ENCODE assay signal across 8 cellular contexts in genomic region chr10:4767033-4767814, GRCh38. TPM values are rescaled to one million over a fixed set of nuclear protein-coding genes. Genes with fewer than 3 reads are reported as not detected.
DNase-seq lines count a peak whose midpoint lies in the region; ATAC-seq and TF ChIP-seq lines count a peak whose summit lies in the region.

No MANE protein-coding gene starts in this region.

- DNase-seq in SKM-1 treated with dmso at 0.1 percent for 144 hours (lab: John Stamatoyannopoulos, UW; ENCODE audit: unreplicated experiment) (peak; percentile 2), SKM-1 (lab: John Stamatoyannopoulos, UW; ENCODE audit: unreplicated experiment) (no peak), PC-3 (peak; percentile 52), fibroblast of lung (ENCODE audit: low read depth in 2 of 2) (peak; percentile 45 to 82), ovary (peak in 1 of 5 donors; percentile 36), DMS79 treated with DMSO at 0.1 percent for 48 hours (lab: John Stamatoyannopoulos, UW) (no peak)

- H3K27me3 ChIP-seq in PC-3 (ENCODE audit: low read length) (no peaks in the 10 kb centered on the region), fibroblast of lung (ENCODE audit: control insufficient read depth, insufficient read depth, low read length) (no peaks in the 10 kb centered on the region), ovary (no peaks in the 10 kb centered on the region)

- CTCF ChIA-PET in PC-3 (lab: Charles Lee) = no interaction called here

- peaks cover 9% of the 10 kb centered on the region for H3F3A ChIP-seq in PC-3 (ENCODE audit: low read length, unreplicated experiment)

- intact Hi-C loops in PC-3 (cut with micrococcal nuclease) (loop anchor here (2.0 to 10.0 kb wide), 2 partner anchors 222 to 254 kb away; no protein-coding TSS in a partner anchor), ovary (cut with DNase I) (loop anchor here in 3 of 4 donors (10.0 kb wide), 3 partner anchors 1532 to 1572 kb away; no protein-coding TSS in a partner anchor)

- H3K27ac ChIP-seq in PC-3 (ENCODE audit: low read length) (peak overlapping the region; percentile 99), fibroblast of lung (ENCODE audit: insufficient read depth, low read length) (peak overlapping the region; percentile 81), ovary (no peak overlapping the region)

- 48 to 50% (median 49%) methylated on average over 7 of the region's 7 CpGs for WGBS in ovary, 3 donors

- no peak overlapping the region for H3K4me3 ChIP-seq in PC-3 (ENCODE audit: low read length)
- H3K4me3 ChIP-seq in fibroblast of lung (replicated peaks in 1 of 4; ENCODE audit: control extremely low read depth in 1 of 4, insufficient read depth in 1 of 4, low read depth in 3 of 4, low read length in 4 of 4) = no peak overlapping the region
- no peak overlapping the region for H3K4me3 ChIP-seq in ovary

- TF ChIP-seq CTCF in PC-3 (conservative IDR thresholded peaks at IDR 0.05; ENCODE audit: low read depth, low read length) (peak; percentile 69), fibroblast of lung (conservative IDR thresholded peaks at IDR 0.05 in 1 of 2, IDR thresholded peaks at IDR 0.05 in 1 of 2; ENCODE audit: low read depth in 1 of 2, low read length in 2 of 2) (peak; percentile 71 to 76), ovary (IDR thresholded peaks at IDR 0.05) (peak; percentile 38 to 74 (median 50))

- no peaks in the 10 kb centered on the region for H3K9me3 ChIP-seq in PC-3 (ENCODE audit: low read length)
- no peaks in the 10 kb centered on the region for H3K9me3 ChIP-seq in fibroblast of lung (ENCODE audit: control insufficient read depth, insufficient read depth, low read depth, low read length)
- no peaks in the 10 kb centered on the region for H3K9me3 ChIP-seq in ovary

- no peaks in the 10 kb centered on the region for H3K9me2 ChIP-seq in PC-3 (replicated peaks; ENCODE audit: low read length)

- H3K79me2 ChIP-seq in PC-3 (ENCODE audit: low read length) (peaks cover 40% of the 10 kb centered on the region), fibroblast of lung (ENCODE audit: control insufficient read depth, insufficient read depth, low read length) (peaks cover 9% of the 10 kb centered on the region)

- no peak overlapping the region for H2AFZ ChIP-seq in PC-3 (ENCODE audit: low read length)
- peak overlapping the region; percentile 36 for H2AFZ ChIP-seq in fibroblast of lung (ENCODE audit: low read length)

- H3K9ac ChIP-seq in PC-3 (ENCODE audit: low read length) (peak overlapping the region; percentile 95), fibroblast of lung (ENCODE audit: insufficient read depth, low read length) (no peak overlapping the region)

- TF ChIP-seq POLR2A in ovary (IDR thresholded peaks at IDR 0.05) = no peak

- POLR2A ChIA-PET in PC-3 (lab: Charles Lee; ENCODE audit: unreplicated experiment) = interaction anchor here (0.5 to 0.6 kb wide), 6 partner anchors 26 to 680 kb away, joined by 3 to 12 read pairs (median 4); no protein-coding TSS in a partner anchor

- 0 out of 2 replicates have a peak, but pooled peaks cover under 1% of the 10 kb centered on the region for H3K36me3 ChIP-seq in PC-3 (ENCODE audit: low read depth, low read length)
- H3K36me3 ChIP-seq in fibroblast of lung (ENCODE audit: control insufficient read depth, insufficient read depth, low read length) = no peaks in the 10 kb centered on the region
- no peaks in the 10 kb centered on the region for H3K36me3 ChIP-seq in ovary

- ATAC-seq in PC-3 (no peak), HG03457 (IDR thresholded peaks at IDR 0.05; ENCODE audit: unreplicated experiment) (no peak), GM18502 (IDR thresholded peaks at IDR 0.05; ENCODE audit: poor library complexity, unreplicated experiment) (no peak)

- no peak for TF ChIP-seq EP300 in ovary (IDR thresholded peaks at IDR 0.05)

- H3K4me2 ChIP-seq in PC-3 (ENCODE audit: low read length) = peak overlapping the region; percentile 80; the same call in 1 of the 2 replicates
- no peak overlapping the region for H3K4me2 ChIP-seq in fibroblast of lung (ENCODE audit: extremely low read depth, insufficient read depth, low read length)

- BruUV-seq in PC-3 (replicated peaks; lab: Mats Ljungman, UMichigan) = no TSS peak

- H4K20me1 ChIP-seq in PC-3 (ENCODE audit: low read length) (no peaks in the 10 kb centered on the region), fibroblast of lung (ENCODE audit: control insufficient read depth, extremely low read depth, insufficient read depth, low read length) (no peaks in the 10 kb centered on the region)

- H3K4me1 ChIP-seq in PC-3 (ENCODE audit: insufficient read depth, low read length) (peaks cover 81% of the 10 kb centered on the region), fibroblast of lung (ENCODE audit: control insufficient read depth, extremely low read depth, insufficient read depth, low read length) (peaks cover 32% of the 10 kb centered on the region), ovary (ENCODE audit: insufficient read depth) (no peaks in the 10 kb centered on the region)

RNA-seq across cellular contexts. Expression of gene AKR1E2, which starts 58.8 kb away (rescaled TPM):
- total RNA-seq in PC-3 (2014; rRNA removed) (0.36 TPM in 1 of 2 replicates, not detected in the other), fibroblast of lung (5.6 and 11.7 TPM in 2 replicates), ovary (1 to 10 TPM; 2.3 to 8.1 (median 4.5) TPM)
- polyA plus RNA-seq in fibroblast of lung (2.2 and 2.3 TPM in 2 replicates), ovary (1 to 10 TPM; 1.3 to 2.2 TPM)
- polyA plus RNA-seq in fibroblast of lung (2012) = 1.5 and 2.3 TPM in 2 replicates
- 20.2 TPM in 1 of 2 replicates, not detected in the other for polyA minus RNA-seq in fibroblast of lung (ENCODE audit: low replicate concordance)

Comparison
In these comparisons a context has a peak if more than half of its experiments do, and no peak if none do; other contexts are left out.
1. DNase-seq: peak in SKM-1 treated with dmso at 0.1 percent for 144 hours (single experiment), PC-3 (single experiment) and fibroblast of lung (2 of 2); none in SKM-1 (single experiment) and DMS79 treated with DMSO at 0.1 percent for 48 hours (single experiment).
2. H3K27ac ChIP-seq: peak in PC-3 (single experiment) and fibroblast of lung (single experiment); none in ovary (0 of 2).
3. Peak in every context shown above with its lines, with median percentiles within 50 percentile points of each other: CTCF ChIP-seq.